ENCODE assay signal across 1 cellular context in genomic region chr17:55301521-55302406, GRCh38.
A peak's percentile ranks its signal among the peaks of the same experiment; 100 is the strongest.
TF ChIP-seq lines count a peak whose summit lies in the region.

No MANE protein-coding gene starts in this region.

TF ChIP-seq in HepG2, 621 proteins besides CTCF, POLR2A, EP300 and RAD21 (continued from another document and continues in another):
- TF ChIP-seq ZNF691 (CRISPR knock-in tag; IDR thresholded peaks at IDR 0.05; ENCODE audit: borderline replicate concordance, low read depth) = no peak; the same call in 1 of the 2 replicates
- TF ChIP-seq NFYC (CRISPR knock-in tag; IDR thresholded peaks at IDR 0.05) = no peak
- TF ChIP-seq ZNF775 (CRISPR knock-in tag; IDR thresholded peaks at IDR 0.05; ENCODE audit: borderline replicate concordance) = no peak
- no peak for TF ChIP-seq ZBTB4 (CRISPR knock-in tag; IDR thresholded peaks at IDR 0.05; ENCODE audit: borderline replicate concordance)
- TF ChIP-seq E2F5 (CRISPR knock-in tag; conservative IDR thresholded peaks at IDR 0.05) = no peak
- peak; percentile 51; the same call in 1 of the 2 replicates for TF ChIP-seq MIXL1 (CRISPR knock-in tag; IDR thresholded peaks at IDR 0.05)
- no peak; the same call in 1 of the 2 replicates for TF ChIP-seq BORCS8-MEF2B (CRISPR knock-in tag; IDR thresholded peaks at IDR 0.05)
- TF ChIP-seq SPEN (CRISPR knock-in tag; IDR thresholded peaks at IDR 0.05; ENCODE audit: low read depth) = peak; percentile 75; the same call in 1 of the 2 replicates
- TF ChIP-seq ZBTB43 (CRISPR knock-in tag; conservative IDR thresholded peaks at IDR 0.05) = peak; percentile 88; the same call in 1 of the 2 replicates
- TF ChIP-seq SRY (CRISPR knock-in tag; IDR thresholded peaks at IDR 0.05) = no peak
- TF ChIP-seq ZNF772 (CRISPR knock-in tag; IDR thresholded peaks at IDR 0.05) = peak; percentile 93
- TF ChIP-seq TCF7 (IDR thresholded peaks at IDR 0.05; ENCODE audit: low read depth) = peak; percentile 55
- TF ChIP-seq GLMP (CRISPR knock-in tag; IDR thresholded peaks at IDR 0.05; ENCODE audit: borderline replicate concordance) = no peak
- peak; percentile 75 for TF ChIP-seq ZSCAN31 (CRISPR knock-in tag; IDR thresholded peaks at IDR 0.05; ENCODE audit: low read depth)
- TF ChIP-seq ZBTB20 (CRISPR knock-in tag; IDR thresholded peaks at IDR 0.05; ENCODE audit: borderline replicate concordance, low read depth) = peak; percentile 77; the same call in 1 of the 2 replicates
- no peak for TF ChIP-seq CBX2 (IDR thresholded peaks at IDR 0.05; ENCODE audit: low read depth, low read length)
- no peak for TF ChIP-seq CBX2 (CRISPR knock-in tag; IDR thresholded peaks at IDR 0.05; ENCODE audit: low read depth)
- TF ChIP-seq ZNF879 (CRISPR knock-in tag; IDR thresholded peaks at IDR 0.05) = no peak
- no peak for TF ChIP-seq SETDB1 (CRISPR knock-in tag; IDR thresholded peaks at IDR 0.05; ENCODE audit: borderline replicate concordance)
- TF ChIP-seq THAP11 (CRISPR knock-in tag; IDR thresholded peaks at IDR 0.05) = peak; percentile 67
- peak; percentile 28; the same call in 1 of the 2 replicates for TF ChIP-seq ZFP36L1 (CRISPR knock-in tag; IDR thresholded peaks at IDR 0.05)
- TF ChIP-seq TAF1 (CRISPR knock-in tag; IDR thresholded peaks at IDR 0.05) = peak; percentile 16; the same call in 1 of the 2 replicates
- no peak for TF ChIP-seq ZNF20 (CRISPR knock-in tag; IDR thresholded peaks at IDR 0.05)
- no peak for TF ChIP-seq USF2 (IDR thresholded peaks at IDR 0.05; ENCODE audit: low read depth, low read length)
- no peak; the same call in 1 of the 2 replicates for TF ChIP-seq USF2 (CRISPR knock-in tag; IDR thresholded peaks at IDR 0.05; ENCODE audit: borderline replicate concordance)
- no peak for TF ChIP-seq MXD1 (CRISPR knock-in tag; IDR thresholded peaks at IDR 0.05)
- no peak for TF ChIP-seq ZNF761 (CRISPR knock-in tag; conservative IDR thresholded peaks at IDR 0.05)
- TF ChIP-seq ZNF124 (CRISPR knock-in tag; IDR thresholded peaks at IDR 0.05) = peak; percentile 56; the same call in 1 of the 2 replicates
- TF ChIP-seq TP53 (CRISPR knock-in tag; conservative IDR thresholded peaks at IDR 0.05) = no peak; the same call in 1 of the 2 replicates
- no peak for TF ChIP-seq ZFP36L2 (CRISPR knock-in tag; IDR thresholded peaks at IDR 0.05)
- peak; percentile 44; the same call in 1 of the 2 replicates for TF ChIP-seq ZNF766 (CRISPR knock-in tag; IDR thresholded peaks at IDR 0.05; ENCODE audit: borderline replicate concordance)
- no peak for TF ChIP-seq ZBTB14 (CRISPR knock-in tag; IDR thresholded peaks at IDR 0.05)
- TF ChIP-seq MZF1 (CRISPR knock-in tag; IDR thresholded peaks at IDR 0.05; ENCODE audit: borderline replicate concordance) = no peak
- TF ChIP-seq MXD4 (CRISPR knock-in tag; IDR thresholded peaks at IDR 0.05) = peak; percentile 53; the same call in 1 of the 2 replicates
- peak; percentile 32; the same call in 1 of the 2 replicates for TF ChIP-seq NR2C2 (CRISPR knock-in tag; IDR thresholded peaks at IDR 0.05; ENCODE audit: borderline replicate concordance)
- no peak for TF ChIP-seq ZNF354B (CRISPR knock-in tag; IDR thresholded peaks at IDR 0.05)
- TF ChIP-seq RXRA (CRISPR knock-in tag; IDR thresholded peaks at IDR 0.05) = peak; percentile 65; the same call in 1 of the 2 replicates
- TF ChIP-seq ZNF570 (CRISPR knock-in tag; IDR thresholded peaks at IDR 0.05; ENCODE audit: borderline replicate concordance) = no peak
- no peak for TF ChIP-seq HNRNPL (IDR thresholded peaks at IDR 0.05; ENCODE audit: low read depth, low read length)
- TF ChIP-seq ZNF121 (CRISPR knock-in tag; IDR thresholded peaks at IDR 0.05) = peak; percentile 11; the same call in 1 of the 2 replicates
- peak; percentile 89 for TF ChIP-seq ZNF331 (CRISPR knock-in tag; IDR thresholded peaks at IDR 0.05)
- no peak for TF ChIP-seq JDP2 (CRISPR knock-in tag; IDR thresholded peaks at IDR 0.05; ENCODE audit: borderline replicate concordance)
- peak; percentile 87 for TF ChIP-seq ZNF788 (CRISPR knock-in tag; IDR thresholded peaks at IDR 0.05; ENCODE audit: borderline replicate concordance)
- TF ChIP-seq HMGXB4 (CRISPR knock-in tag; IDR thresholded peaks at IDR 0.05; ENCODE audit: borderline replicate concordance in 1 of 2, low read depth in 1 of 2) = 0 out of 4 replicates have a peak, but pooled peaks of 1 of the 2 experiments have one; percentile 28
- no peak for TF ChIP-seq RBM39 (IDR thresholded peaks at IDR 0.05; ENCODE audit: low read depth, low read length, poor library complexity, severe bottlenecking)
- peak; percentile 81; the same call in 1 of the 2 replicates for TF ChIP-seq ZNF264 (CRISPR knock-in tag; IDR thresholded peaks at IDR 0.05)
- 0 out of 2 replicates have a peak, but pooled peaks have one; percentile 51 for TF ChIP-seq WIZ (CRISPR knock-in tag; IDR thresholded peaks at IDR 0.05)
- TF ChIP-seq CEBPB (IDR thresholded peaks at IDR 0.05; ENCODE audit: borderline replicate concordance, low read depth, low read length) = peak; percentile 37; the same call in 1 of the 2 replicates
- TF ChIP-seq U2AF2 (IDR thresholded peaks at IDR 0.05; ENCODE audit: low read depth, low read length) = no peak
